Comparison of ENCODE assay signal across 1 cellular context in the genomic region with DNA sequence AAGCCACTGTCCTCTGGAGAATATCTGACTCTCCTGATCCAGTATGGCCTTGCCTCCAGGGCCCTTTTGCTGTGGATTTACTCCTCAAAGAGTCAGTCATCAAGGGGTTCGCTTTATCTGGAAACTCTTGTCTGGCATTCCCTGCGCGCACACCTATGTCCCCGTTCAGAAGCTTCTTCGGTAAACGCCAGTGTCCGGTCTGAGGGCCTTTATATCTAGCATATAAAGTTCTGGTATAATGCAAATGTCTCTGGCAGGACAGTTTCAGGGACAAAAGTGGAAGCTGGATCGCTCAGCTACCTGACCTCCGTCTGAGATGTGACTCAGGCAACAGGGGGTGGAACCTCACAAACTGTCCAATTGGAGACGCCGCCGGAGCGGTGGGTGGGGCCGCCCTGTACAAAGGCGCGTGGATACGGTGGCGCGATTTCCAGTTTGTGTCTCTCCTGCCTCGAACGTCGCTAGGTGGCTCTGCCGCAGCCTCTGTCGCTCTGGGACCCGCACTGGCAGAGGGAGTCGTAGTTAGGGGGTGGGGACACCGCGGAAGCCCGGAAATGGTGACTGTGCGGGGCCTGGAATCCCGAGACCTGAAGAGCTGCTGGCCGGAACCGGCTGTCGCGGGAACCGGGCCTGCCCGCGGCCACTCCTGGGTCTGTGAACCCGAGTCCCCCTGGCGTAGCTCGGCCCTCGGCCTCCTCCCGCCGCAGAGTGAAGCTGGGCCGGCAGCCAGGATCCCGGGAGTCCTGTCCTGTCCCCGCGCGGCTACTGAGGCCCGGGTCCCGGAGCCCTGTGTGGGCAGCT.
A peak's percentile ranks its signal among the peaks of the same experiment; 100 is the strongest.
TF ChIP-seq lines count a peak whose summit lies in the region.

No MANE protein-coding gene starts in this region.

TF ChIP-seq in HEK293, 187 proteins besides CTCF, POLR2A, EP300 and RAD21 (continued from another document and continues in another):
- no peak for TF ChIP-seq ZNF362 (tag by site-specific recombination; IDR thresholded peaks at IDR 0.05)
- TF ChIP-seq, protein P1, sequence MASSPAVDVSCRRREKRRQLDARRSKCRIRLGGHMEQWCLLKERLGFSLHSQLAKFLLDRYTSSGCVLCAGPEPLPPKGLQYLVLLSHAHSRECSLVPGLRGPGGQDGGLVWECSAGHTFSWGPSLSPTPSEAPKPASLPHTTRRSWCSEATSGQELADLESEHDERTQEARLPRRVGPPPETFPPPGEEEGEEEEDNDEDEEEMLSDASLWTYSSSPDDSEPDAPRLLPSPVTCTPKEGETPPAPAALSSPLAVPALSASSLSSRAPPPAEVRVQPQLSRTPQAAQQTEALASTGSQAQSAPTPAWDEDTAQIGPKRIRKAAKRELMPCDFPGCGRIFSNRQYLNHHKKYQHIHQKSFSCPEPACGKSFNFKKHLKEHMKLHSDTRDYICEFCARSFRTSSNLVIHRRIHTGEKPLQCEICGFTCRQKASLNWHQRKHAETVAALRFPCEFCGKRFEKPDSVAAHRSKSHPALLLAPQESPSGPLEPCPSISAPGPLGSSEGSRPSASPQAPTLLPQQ (tag by site-specific recombination; IDR thresholded peaks at IDR 0.05): peak; percentile 94
- no peak for TF ChIP-seq ZNF549 (tag by site-specific recombination; IDR thresholded peaks at IDR 0.05)
- TF ChIP-seq ZNF292 (tag by site-specific recombination; IDR thresholded peaks at IDR 0.05; ENCODE audit: borderline replicate concordance, low read depth): no peak
- no peak for TF ChIP-seq ZNF239 (tag by site-specific recombination; IDR thresholded peaks at IDR 0.05)
- peak; percentile 17; the same call in 1 of the 2 replicates for TF ChIP-seq KLF1 (tag by site-specific recombination; IDR thresholded peaks at IDR 0.05)
- no peak for TF ChIP-seq ZFP41 (tag by site-specific recombination; IDR thresholded peaks at IDR 0.05; ENCODE audit: borderline replicate concordance)
- no peak for TF ChIP-seq ZNF423 (tag by site-specific recombination; IDR thresholded peaks at IDR 0.05)
- TF ChIP-seq SCRT2 (tag by site-specific recombination; IDR thresholded peaks at IDR 0.05): no peak
- TF ChIP-seq, protein P2, sequence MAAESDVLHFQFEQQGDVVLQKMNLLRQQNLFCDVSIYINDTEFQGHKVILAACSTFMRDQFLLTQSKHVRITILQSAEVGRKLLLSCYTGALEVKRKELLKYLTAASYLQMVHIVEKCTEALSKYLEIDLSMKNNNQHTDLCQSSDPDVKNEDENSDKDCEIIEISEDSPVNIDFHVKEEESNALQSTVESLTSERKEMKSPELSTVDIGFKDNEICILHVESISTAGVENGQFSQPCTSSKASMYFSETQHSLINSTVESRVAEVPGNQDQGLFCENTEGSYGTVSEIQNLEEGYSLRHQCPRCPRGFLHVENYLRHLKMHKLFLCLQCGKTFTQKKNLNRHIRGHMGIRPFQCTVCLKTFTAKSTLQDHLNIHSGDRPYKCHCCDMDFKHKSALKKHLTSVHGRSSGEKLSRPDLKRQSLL (tag by site-specific recombination; IDR thresholded peaks at IDR 0.05): 0 out of 2 replicates have a peak, but pooled peaks have one; percentile 37
- no peak for TF ChIP-seq ZNF792 (tag by site-specific recombination; IDR thresholded peaks at IDR 0.05)
- TF ChIP-seq GLIS1 (tag by site-specific recombination; IDR thresholded peaks at IDR 0.05): peak; percentile 8; the same call in 1 of the 2 replicates
- no peak for TF ChIP-seq ZNF677 (tag by site-specific recombination; IDR thresholded peaks at IDR 0.05)
- no peak for TF ChIP-seq YY1 (tag by site-specific recombination; IDR thresholded peaks at IDR 0.05)
- no peak for TF ChIP-seq REPIN1 (tag by site-specific recombination; IDR thresholded peaks at IDR 0.05; ENCODE audit: low read depth)
- 0 out of 2 replicates have a peak, but pooled peaks have one; percentile 30 for TF ChIP-seq KLF10 (tag by site-specific recombination; IDR thresholded peaks at IDR 0.05)
- TF ChIP-seq ZNF426 (tag by site-specific recombination; IDR thresholded peaks at IDR 0.05): no peak
- TF ChIP-seq ZNF610 (tag by site-specific recombination; IDR thresholded peaks at IDR 0.05; ENCODE audit: borderline replicate concordance): no peak; the same call in 1 of the 2 replicates
- peak; percentile 89 for TF ChIP-seq ZFP69B (tag by site-specific recombination; IDR thresholded peaks at IDR 0.05)
- TF ChIP-seq ELK4 (IDR thresholded peaks at IDR 0.05; ENCODE audit: borderline replicate concordance, low read depth, low read length): no peak
- TF ChIP-seq ZNF133 (tag by site-specific recombination; IDR thresholded peaks at IDR 0.05): no peak
- TF ChIP-seq OSR2 (tag by site-specific recombination; IDR thresholded peaks at IDR 0.05): no peak; the same call in 1 of the 2 replicates
- TF ChIP-seq, protein P3, sequence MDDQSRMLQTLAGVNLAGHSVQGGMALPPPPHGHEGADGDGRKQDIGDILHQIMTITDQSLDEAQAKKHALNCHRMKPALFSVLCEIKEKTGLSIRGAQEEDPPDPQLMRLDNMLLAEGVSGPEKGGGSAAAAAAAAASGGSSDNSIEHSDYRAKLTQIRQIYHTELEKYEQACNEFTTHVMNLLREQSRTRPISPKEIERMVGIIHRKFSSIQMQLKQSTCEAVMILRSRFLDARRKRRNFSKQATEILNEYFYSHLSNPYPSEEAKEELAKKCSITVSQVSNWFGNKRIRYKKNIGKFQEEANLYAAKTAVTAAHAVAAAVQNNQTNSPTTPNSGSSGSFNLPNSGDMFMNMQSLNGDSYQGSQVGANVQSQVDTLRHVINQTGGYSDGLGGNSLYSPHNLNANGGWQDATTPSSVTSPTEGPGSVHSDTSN (CRISPR knock-in tag; IDR thresholded peaks at IDR 0.05): peak; percentile 77; the same call in 1 of the 2 replicates
- no peak for TF ChIP-seq ZNF548 (tag by site-specific recombination; IDR thresholded peaks at IDR 0.05)
- TF ChIP-seq ZNF350 (tag by site-specific recombination; IDR thresholded peaks at IDR 0.05): peak; percentile 45; the same call in 1 of the 2 replicates
- no peak for TF ChIP-seq ZNF202 (tag by site-specific recombination; IDR thresholded peaks at IDR 0.05; ENCODE audit: borderline replicate concordance)
- peak; percentile 72; the same call in 1 of the 2 replicates for TF ChIP-seq ZNF324 (tag by site-specific recombination; IDR thresholded peaks at IDR 0.05)
- no peak for TF ChIP-seq ZNF777 (tag by site-specific recombination; IDR thresholded peaks at IDR 0.05; ENCODE audit: borderline replicate concordance)
- TF ChIP-seq ZNF830 (tag by site-specific recombination; IDR thresholded peaks at IDR 0.05; ENCODE audit: low read depth): no peak
- TF ChIP-seq, protein P4, sequence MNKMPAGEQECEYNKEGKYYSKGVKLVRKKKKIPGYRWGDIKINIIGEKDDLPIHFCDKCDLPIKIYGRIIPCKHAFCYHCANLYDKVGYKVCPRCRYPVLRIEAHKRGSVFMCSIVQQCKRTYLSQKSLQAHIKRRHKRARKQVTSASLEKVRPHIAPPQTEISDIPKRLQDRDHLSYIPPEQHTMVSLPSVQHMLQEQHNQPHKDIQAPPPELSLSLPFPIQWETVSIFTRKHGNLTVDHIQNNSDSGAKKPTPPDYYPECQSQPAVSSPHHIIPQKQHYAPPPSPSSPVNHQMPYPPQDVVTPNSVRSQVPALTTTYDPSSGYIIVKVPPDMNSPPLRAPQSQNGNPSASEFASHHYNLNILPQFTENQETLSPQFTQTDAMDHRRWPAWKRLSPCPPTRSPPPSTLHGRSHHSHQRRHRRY (tag by site-specific recombination; IDR thresholded peaks at IDR 0.05): no peak
- no peak for TF ChIP-seq MYNN (tag by site-specific recombination; IDR thresholded peaks at IDR 0.05; ENCODE audit: borderline replicate concordance)
- TF ChIP-seq ZFP3 (tag by site-specific recombination; IDR thresholded peaks at IDR 0.05; ENCODE audit: low read depth): no peak
- no peak for TF ChIP-seq ZNF157 (tag by site-specific recombination; IDR thresholded peaks at IDR 0.05)
- no peak for TF ChIP-seq ZNF140 (tag by site-specific recombination; IDR thresholded peaks at IDR 0.05)
- no peak for TF ChIP-seq ZNF514 (tag by site-specific recombination; IDR thresholded peaks at IDR 0.05)
- peak; percentile 58; the same call in 1 of the 2 replicates for TF ChIP-seq MZF1 (tag by site-specific recombination; IDR thresholded peaks at IDR 0.05; ENCODE audit: borderline replicate concordance)
- TF ChIP-seq ZNF449 (tag by site-specific recombination; IDR thresholded peaks at IDR 0.05): no peak
- TF ChIP-seq ZNF398 (tag by site-specific recombination; IDR thresholded peaks at IDR 0.05): no peak
- no peak for TF ChIP-seq BCL11B (tag by site-specific recombination; IDR thresholded peaks at IDR 0.05; ENCODE audit: low read depth)
- TF ChIP-seq EGR2 (tag by site-specific recombination; IDR thresholded peaks at IDR 0.05; ENCODE audit: low read depth): no peak
- TF ChIP-seq ZNF394 (tag by site-specific recombination; IDR thresholded peaks at IDR 0.05; ENCODE audit: borderline replicate concordance): peak; percentile 71; the same call in 1 of the 2 replicates
- TF ChIP-seq, protein P5, sequence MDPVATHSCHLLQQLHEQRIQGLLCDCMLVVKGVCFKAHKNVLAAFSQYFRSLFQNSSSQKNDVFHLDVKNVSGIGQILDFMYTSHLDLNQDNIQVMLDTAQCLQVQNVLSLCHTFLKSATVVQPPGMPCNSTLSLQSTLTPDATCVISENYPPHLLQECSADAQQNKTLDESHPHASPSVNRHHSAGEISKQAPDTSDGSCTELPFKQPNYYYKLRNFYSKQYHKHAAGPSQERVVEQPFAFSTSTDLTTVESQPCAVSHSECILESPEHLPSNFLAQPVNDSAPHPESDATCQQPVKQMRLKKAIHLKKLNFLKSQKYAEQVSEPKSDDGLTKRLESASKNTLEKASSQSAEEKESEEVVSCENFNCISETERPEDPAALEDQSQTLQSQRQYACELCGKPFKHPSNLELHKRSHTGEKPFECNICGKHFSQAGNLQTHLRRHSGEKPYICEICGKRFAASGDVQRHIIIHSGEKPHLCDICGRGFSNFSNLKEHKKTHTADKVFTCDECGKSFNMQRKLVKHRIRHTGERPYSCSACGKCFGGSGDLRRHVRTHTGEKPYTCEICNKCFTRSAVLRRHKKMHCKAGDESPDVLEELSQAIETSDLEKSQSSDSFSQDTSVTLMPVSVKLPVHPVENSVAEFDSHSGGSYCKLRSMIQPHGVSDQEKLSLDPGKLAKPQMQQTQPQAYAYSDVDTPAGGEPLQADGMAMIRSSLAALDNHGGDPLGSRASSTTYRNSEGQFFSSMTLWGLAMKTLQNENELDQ (tag by site-specific recombination; IDR thresholded peaks at IDR 0.05; ENCODE audit: low read depth): no peak
- TF ChIP-seq BCL11A (tag by site-specific recombination; IDR thresholded peaks at IDR 0.05; ENCODE audit: low read depth): no peak
- TF ChIP-seq ZNF433 (tag by site-specific recombination; IDR thresholded peaks at IDR 0.05; ENCODE audit: low read depth): no peak
- TF ChIP-seq ZNF600 (tag by site-specific recombination; IDR thresholded peaks at IDR 0.05): peak; percentile 75
